In the genomic region with DNA sequence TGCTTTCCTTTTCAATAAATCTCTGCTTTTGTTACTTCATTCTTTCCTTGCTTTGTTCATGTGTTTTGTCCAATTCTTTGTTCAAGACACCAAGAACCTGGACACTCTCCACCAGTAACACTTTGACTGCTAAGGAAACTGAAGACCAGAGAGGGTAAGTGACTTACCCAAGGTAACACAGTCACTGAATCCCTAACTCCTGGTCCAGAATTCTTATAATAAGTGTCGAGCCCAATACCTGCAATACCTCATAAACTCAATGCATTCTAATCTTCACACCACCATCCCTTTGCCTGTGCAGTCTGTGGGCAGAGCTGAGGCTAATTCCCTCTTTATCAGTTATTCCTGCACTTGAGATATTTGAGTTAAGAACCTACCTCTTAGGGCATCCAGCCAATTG, we compare ENCODE assay signal across 27 cellular contexts.
"Had no signal": no experiment of that assay in that cellular context is flagged by ENCODE, and none has a peak within 500 bp of the region (broad histone marks: within the 10 kb centered on the region; RNA-seq: fewer than 3 reads in every experiment).

No MANE protein-coding gene starts in this region.

- DNase-seq: activated CD4-positive, alpha-beta T cell treated with anti-CD3 and anti-CD28 coated beads for 48 hours; activated effector memory CD4-positive, alpha-beta T cell treated with anti-CD3 and anti-CD28 coated beads, Interleukin-2, amount 50 U/mL, for 16 hours; activated naive CD4-positive, alpha-beta T cell treated with anti-CD3 and anti-CD28 coated beads for 36 hours; activated naive CD8-positive, alpha-beta T cell treated with anti-CD3 and anti-CD28 coated beads for 36 hours; activated T-cell treated with anti-CD3 and anti-CD28 coated beads for 4 hours; aorta; body of pancreas; cerebellar nuclear complex; colonic mucosa; dorsolateral prefrontal cortex; effector memory CD4-positive, alpha-beta T cell; gastrocnemius medialis; left cardiac atrium; left ventricle myocardium superior; mucosa of descending colon; stimulated activated CD4-positive, alpha-beta T cell treated with anti-CD3 and anti-CD28 coated beads, Interleukin-4, amount 100 ng/mL, for 24 hours; stimulated activated naive B cell treated with anti-CD40 and anti-IgM and Interleukin-4, amounts not matched to agents 10 μg/mL and 1 μg/mL and 100 μg/mL, for 72 hours; T-helper 17 cell; T1000; tibial artery; WERI-Rb-1 had no signal

- H3K4me1 ChIP-seq: body of pancreas, gastrocnemius medialis had no signal

- H3K4me3 Mint-ChIP-seq: activated naive CD4-positive, alpha-beta T cell treated with anti-CD3 and anti-CD28 coated beads for 36 hours; activated naive CD8-positive, alpha-beta T cell treated with anti-CD3 and anti-CD28 coated beads for 36 hours; nephron; stimulated activated naive B cell treated with anti-CD40 and anti-IgM and Interleukin-4, amounts not matched to agents 10 μg/mL and 1 μg/mL and 100 μg/mL, for 72 hours; T-helper 17 cell had no signal

- H3K9me3 ChIP-seq: adrenal gland, body of pancreas, colonic mucosa, gastrocnemius medialis, suprapubic skin, tibial artery had no signal

- H3K36me3 ChIP-seq: adrenal gland, cardiac muscle cell, colonic mucosa, gastrocnemius medialis, suprapubic skin, tibial artery, WERI-Rb-1 had no signal

- H3K27me3 Mint-ChIP-seq: activated naive CD8-positive, alpha-beta T cell treated with anti-CD3 and anti-CD28 coated beads for 36 hours; T-helper 17 cell had no signal

- H3K4me3 ChIP-seq: adrenal gland, body of pancreas, cardiac muscle cell, colonic mucosa, dorsolateral prefrontal cortex, gastrocnemius medialis, hepatocyte, mucosa of descending colon, tibial artery had no signal

- H3K9me3 Mint-ChIP-seq: activated naive CD4-positive, alpha-beta T cell treated with anti-CD3 and anti-CD28 coated beads for 36 hours; activated naive CD8-positive, alpha-beta T cell treated with anti-CD3 and anti-CD28 coated beads for 36 hours; nephron had no signal

- H3K27me3 ChIP-seq: adrenal gland, body of pancreas, cardiac muscle cell, colonic mucosa, gastrocnemius medialis, hepatocyte, suprapubic skin had no signal

- H3K27ac ChIP-seq: body of pancreas, cardiac muscle cell, colonic mucosa, dorsolateral prefrontal cortex, gastrocnemius medialis, skin epidermis, suprapubic skin, tibial artery, WERI-Rb-1 had no signal

- H3K27ac Mint-ChIP-seq: activated naive CD4-positive, alpha-beta T cell treated with anti-CD3 and anti-CD28 coated beads for 36 hours; activated naive CD8-positive, alpha-beta T cell treated with anti-CD3 and anti-CD28 coated beads for 36 hours; stimulated activated naive B cell treated with anti-CD40 and anti-IgM and Interleukin-4, amounts not matched to agents 10 μg/mL and 1 μg/mL and 100 μg/mL, for 72 hours had no signal
